ENCODE assay signal across 27 cellular contexts in genomic region chr11:84290647-84291046, GRCh38.
DNase-seq lines count a peak whose midpoint lies in the region; ATAC-seq and TF ChIP-seq lines count a peak whose summit lies in the region.
"Had no signal": no experiment of that assay in that cellular context is flagged by ENCODE, and none has a peak within 500 bp of the region (broad histone marks: within the 10 kb centered on the region; RNA-seq: fewer than 3 reads in every experiment).

No MANE protein-coding gene starts in this region.

- no peaks in the 10 kb centered on the region for H3K9me3 ChIP-seq in osteoblast (ENCODE audit: low read depth, low read length)
- H3K9me3 ChIP-seq: ascending aorta, esophagus squamous epithelium, stomach had no signal

- no peaks in the 10 kb centered on the region for H3K27me3 ChIP-seq in osteoblast (ENCODE audit: insufficient read depth, low read length)
- H3K27me3 ChIP-seq: ascending aorta, esophagus squamous epithelium, stomach had no signal

- peaks cover 27% of the 10 kb centered on the region for H3K4me1 ChIP-seq in osteoblast (ENCODE audit: insufficient read depth, low read length)
- H3K4me1 ChIP-seq: ascending aorta, esophagus squamous epithelium, stomach had no signal

- peaks cover 6 to 7% of the 10 kb centered on the region in 2 donors for H3K9me3 Mint-ChIP-seq in activated T-cell treated with anti-CD3 and anti-CD28 coated beads, Interleukin-2, amount 50 U/mL, for 72 hours
- H3K9me3 Mint-ChIP-seq: type B pancreatic cell had no signal

- no peaks in the 10 kb centered on the region for H4K20me1 ChIP-seq in osteoblast (ENCODE audit: insufficient read depth, low read length)

- no peaks in the 10 kb centered on the region for H3K79me2 ChIP-seq in osteoblast (ENCODE audit: insufficient read depth, low read length)

- H3K36me3 Mint-ChIP-seq in activated T-cell treated with anti-CD3 and anti-CD28 coated beads, Interleukin-2, amount 50 U/mL, for 72 hours (ENCODE audit: insufficient read depth in 2 of 2), result no peaks in the 10 kb centered on the region
- H3K36me3 Mint-ChIP-seq: CD14-positive monocyte; naive thymus-derived CD4-positive, alpha-beta T cell; type B pancreatic cell had no signal

- DNase-seq in AG08396 (ENCODE audit: low spot score) (peak; percentile 26), M059J (ENCODE audit: low read depth) (peak; percentile 20), choroid plexus epithelial cell (ENCODE audit: low read depth) (peak; percentile 43), osteoblast (ENCODE audit: insufficient read length, low spot score, missing footprints) (no peak), left cardiac atrium (no peak)
- DNase-seq in activated T-cell treated with anti-CD3 and anti-CD28 coated beads, Interleukin-2, amount 50 U/mL, for 72 hours, result no peak
- DNase-seq: activated CD8-positive, alpha-beta T cell treated with anti-CD3 and anti-CD28 coated beads for 36 hours; activated naive CD4-positive, alpha-beta T cell treated with anti-CD3 and anti-CD28 coated beads, Interleukin-2, amount 50 U/mL, for 16 hours; activated T-cell treated with anti-CD3 and anti-CD28 coated beads, Interleukin-2, amount 50 U/mL, for 48 hours; esophagus squamous epithelium; glutamatergic neuron; KBM-7; naive thymus-derived CD4-positive, alpha-beta T cell; NCI-H1694; NCI-H2171 treated with DMSO at 0.1 percent for 48 hours; NCI-H69; occipital lobe; stimulated activated CD4-positive, alpha-beta T cell treated with anti-CD3 and anti-CD28 coated beads, Interleukin-12 subunit alpha, Interleukin-12 subunit beta, amount 100 ng/mL, for 4 hours; stimulated activated CD4-positive, alpha-beta T cell treated with anti-CD3 and anti-CD28 coated beads, Interleukin-4, amount 100 ng/mL, for 4 hours; stomach; T1000 had no signal

- ATAC-seq in left cardiac atrium, result no peak
- ATAC-seq in activated T-cell treated with anti-CD3 and anti-CD28 coated beads, Interleukin-2, amount 50 U/mL, for 72 hours (replicated peaks in 1 of 2), result no peak
- no peak for ATAC-seq in GM18858 (IDR thresholded peaks at IDR 0.05; ENCODE audit: unreplicated experiment)
- no peak for ATAC-seq in HG02571 (IDR thresholded peaks at IDR 0.05; ENCODE audit: unreplicated experiment)
- ATAC-seq: activated CD8-positive, alpha-beta T cell treated with anti-CD3 and anti-CD28 coated beads for 36 hours; HCT116; naive thymus-derived CD4-positive, alpha-beta T cell had no signal

- no peak overlapping the region for H3K4me2 ChIP-seq in osteoblast (ENCODE audit: insufficient read depth, low read length)

- H3K27ac Mint-ChIP-seq in activated T-cell treated with anti-CD3 and anti-CD28 coated beads, Interleukin-2, amount 50 U/mL, for 72 hours, result no peak overlapping the region
- H3K27ac Mint-ChIP-seq: activated CD8-positive, alpha-beta T cell treated with anti-CD3 and anti-CD28 coated beads for 36 hours; CD14-positive monocyte; naive thymus-derived CD4-positive, alpha-beta T cell; type B pancreatic cell had no signal

- TF ChIP-seq CTCF in choroid plexus epithelial cell (conservative IDR thresholded peaks at IDR 0.05; ENCODE audit: low read depth, low read length) (no peak), osteoblast (IDR thresholded peaks at IDR 0.05; ENCODE audit: extremely low read depth, low read depth, low read length) (no peak)

- H3K27me3 Mint-ChIP-seq in activated T-cell treated with anti-CD3 and anti-CD28 coated beads, Interleukin-2, amount 50 U/mL, for 72 hours (ENCODE audit: low read depth), result no peaks in the 10 kb centered on the region
- H3K27me3 Mint-ChIP-seq: activated CD8-positive, alpha-beta T cell treated with anti-CD3 and anti-CD28 coated beads for 36 hours; naive thymus-derived CD4-positive, alpha-beta T cell had no signal

- peak overlapping the region; percentile 48 for H3K27ac ChIP-seq in osteoblast (ENCODE audit: low read depth, low read length)
- H3K27ac ChIP-seq: ascending aorta, esophagus squamous epithelium, stomach had no signal

- H2AFZ ChIP-seq in osteoblast (ENCODE audit: low read length), result no peak overlapping the region

- intact Hi-C loops in left cardiac atrium (cut with DNase I), result no loop called here

- no peaks in the 10 kb centered on the region for H3K4me1 Mint-ChIP-seq in activated T-cell treated with anti-CD3 and anti-CD28 coated beads, Interleukin-2, amount 50 U/mL, for 72 hours (ENCODE audit: low read depth)
- H3K4me1 Mint-ChIP-seq: CD14-positive monocyte had no signal

- H3K4me3 Mint-ChIP-seq in activated T-cell treated with anti-CD3 and anti-CD28 coated beads, Interleukin-2, amount 50 U/mL, for 72 hours, result no peak overlapping the region
- H3K4me3 Mint-ChIP-seq: activated CD8-positive, alpha-beta T cell treated with anti-CD3 and anti-CD28 coated beads for 36 hours; CD14-positive monocyte; naive thymus-derived CD4-positive, alpha-beta T cell; type B pancreatic cell had no signal

- H3K4me3 ChIP-seq in choroid plexus epithelial cell (ENCODE audit: low read depth, low read length) (no peak overlapping the region), osteoblast (ENCODE audit: insufficient read depth, low read length) (no peak overlapping the region)
- H3K4me3 ChIP-seq: ascending aorta, esophagus squamous epithelium, stomach had no signal

- H3K36me3 ChIP-seq in osteoblast (ENCODE audit: insufficient read depth, low read length), result no peaks in the 10 kb centered on the region
- H3K36me3 ChIP-seq: ascending aorta, esophagus squamous epithelium, stomach had no signal

Comparison
In these comparisons a context has a peak if more than half of its experiments do, and no peak if none do; other contexts are left out.
1. DNase-seq: peak in AG08396 (single experiment), M059J (single experiment) and choroid plexus epithelial cell (single experiment); none in osteoblast (single experiment), left cardiac atrium (single experiment) and activated T-cell treated with anti-CD3 and anti-CD28 coated beads, Interleukin-2, amount 50 U/mL, for 72 hours (0 of 2).